In the genomic region with DNA sequence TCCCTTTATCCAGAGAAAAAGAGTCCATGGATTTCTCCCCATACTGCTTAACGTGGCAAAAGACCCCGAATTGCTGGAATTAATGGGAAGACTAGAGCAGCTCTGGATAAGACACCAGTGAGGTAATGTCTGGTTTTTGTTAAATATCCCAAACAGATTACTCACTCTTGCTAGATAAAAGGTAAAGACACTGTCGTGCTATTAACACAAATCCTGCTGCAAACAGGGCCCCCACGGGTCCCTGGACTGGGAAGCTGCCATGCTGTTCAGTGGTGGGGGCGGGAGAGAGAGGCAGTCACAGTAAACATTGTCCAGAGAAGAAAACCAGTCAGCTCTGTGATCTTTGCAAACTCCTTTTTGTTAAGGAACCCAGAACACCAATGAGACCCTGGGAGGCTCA, we compare ENCODE assay signal across 1 cellular context.
TF ChIP-seq lines count a peak whose summit lies in the region.

No MANE protein-coding gene starts in this region.

TF ChIP-seq in HepG2, 621 proteins besides CTCF, POLR2A, EP300 and RAD21 (continued from another document and continues in another):
- TF ChIP-seq, protein P1, sequence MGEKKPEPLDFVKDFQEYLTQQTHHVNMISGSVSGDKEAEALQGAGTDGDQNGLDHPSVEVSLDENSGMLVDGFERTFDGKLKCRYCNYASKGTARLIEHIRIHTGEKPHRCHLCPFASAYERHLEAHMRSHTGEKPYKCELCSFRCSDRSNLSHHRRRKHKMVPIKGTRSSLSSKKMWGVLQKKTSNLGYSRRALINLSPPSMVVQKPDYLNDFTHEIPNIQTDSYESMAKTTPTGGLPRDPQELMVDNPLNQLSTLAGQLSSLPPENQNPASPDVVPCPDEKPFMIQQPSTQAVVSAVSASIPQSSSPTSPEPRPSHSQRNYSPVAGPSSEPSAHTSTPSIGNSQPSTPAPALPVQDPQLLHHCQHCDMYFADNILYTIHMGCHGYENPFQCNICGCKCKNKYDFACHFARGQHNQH (CRISPR knock-in tag; IDR thresholded peaks at IDR 0.05), result no peak
- no peak for TF ChIP-seq ZNF703 (CRISPR knock-in tag; IDR thresholded peaks at IDR 0.05; ENCODE audit: borderline replicate concordance)
- TF ChIP-seq ZNF431 (CRISPR knock-in tag; IDR thresholded peaks at IDR 0.05; ENCODE audit: borderline replicate concordance, low read depth), result no peak
- TF ChIP-seq SYNCRIP (IDR thresholded peaks at IDR 0.05; ENCODE audit: insufficient read depth, low read depth, low read length), result no peak
- no peak for TF ChIP-seq HNRNPH1 (optimal IDR thresholded peaks at IDR 0.05; ENCODE audit: low read depth, low read length)
- no peak for TF ChIP-seq ZBED4 (CRISPR knock-in tag; IDR thresholded peaks at IDR 0.05; ENCODE audit: borderline replicate concordance)
- TF ChIP-seq SIX1 (CRISPR knock-in tag; IDR thresholded peaks at IDR 0.05; ENCODE audit: borderline replicate concordance), result no peak
- no peak for TF ChIP-seq PPARG (CRISPR knock-in tag; conservative IDR thresholded peaks at IDR 0.05)
- no peak for TF ChIP-seq ZBTB44 (CRISPR knock-in tag; IDR thresholded peaks at IDR 0.05)
- no peak for TF ChIP-seq NFKB2 (CRISPR knock-in tag; IDR thresholded peaks at IDR 0.05; ENCODE audit: borderline replicate concordance)
- TF ChIP-seq, protein P2, sequence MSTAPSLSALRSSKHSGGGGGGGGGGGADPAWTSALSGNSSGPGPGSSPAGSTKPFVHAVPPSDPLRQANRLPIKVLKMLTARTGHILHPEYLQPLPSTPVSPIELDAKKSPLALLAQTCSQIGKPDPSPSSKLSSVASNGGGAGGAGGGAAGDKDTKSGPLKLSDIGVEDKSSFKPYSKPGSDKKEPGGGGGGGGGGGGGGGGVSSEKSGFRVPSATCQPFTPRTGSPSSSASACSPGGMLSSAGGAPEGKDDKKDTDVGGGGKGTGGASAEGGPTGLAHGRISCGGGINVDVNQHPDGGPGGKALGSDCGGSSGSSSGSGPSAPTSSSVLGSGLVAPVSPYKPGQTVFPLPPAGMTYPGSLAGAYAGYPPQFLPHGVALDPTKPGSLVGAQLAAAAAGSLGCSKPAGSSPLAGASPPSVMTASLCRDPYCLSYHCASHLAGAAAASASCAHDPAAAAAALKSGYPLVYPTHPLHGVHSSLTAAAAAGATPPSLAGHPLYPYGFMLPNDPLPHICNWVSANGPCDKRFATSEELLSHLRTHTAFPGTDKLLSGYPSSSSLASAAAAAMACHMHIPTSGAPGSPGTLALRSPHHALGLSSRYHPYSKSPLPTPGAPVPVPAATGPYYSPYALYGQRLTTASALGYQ (CRISPR knock-in tag; IDR thresholded peaks at IDR 0.05), result no peak
- no peak for TF ChIP-seq TRIM24 (CRISPR knock-in tag; IDR thresholded peaks at IDR 0.05)
- TF ChIP-seq TFE3 (CRISPR knock-in tag; IDR thresholded peaks at IDR 0.05), result no peak
- no peak for TF ChIP-seq NFE2L2 (IDR thresholded peaks at IDR 0.05; ENCODE audit: low read length)
- TF ChIP-seq MZF1 (CRISPR knock-in tag; IDR thresholded peaks at IDR 0.05; ENCODE audit: borderline replicate concordance), result no peak
- TF ChIP-seq ZNF18 (CRISPR knock-in tag; IDR thresholded peaks at IDR 0.05; ENCODE audit: insufficient replicate concordance), result no peak
- TF ChIP-seq ZBTB4 (CRISPR knock-in tag; IDR thresholded peaks at IDR 0.05; ENCODE audit: borderline replicate concordance), result no peak
- TF ChIP-seq ZNF780A (CRISPR knock-in tag; IDR thresholded peaks at IDR 0.05), result no peak
- TF ChIP-seq ATF4 (CRISPR knock-in tag; IDR thresholded peaks at IDR 0.05), result no peak
- TF ChIP-seq DRAP1 (CRISPR knock-in tag; IDR thresholded peaks at IDR 0.05), result no peak
- peak; percentile 29; the same call in 1 of the 2 replicates for TF ChIP-seq TCF7 (IDR thresholded peaks at IDR 0.05; ENCODE audit: low read depth)
- TF ChIP-seq HNF1A (IDR thresholded peaks at IDR 0.05; ENCODE audit: low read depth), result no peak
- TF ChIP-seq HNF1A (CRISPR knock-in tag; IDR thresholded peaks at IDR 0.05; ENCODE audit: borderline replicate concordance), result no peak
- TF ChIP-seq GPBP1L1 (CRISPR knock-in tag; IDR thresholded peaks at IDR 0.05), result no peak
- no peak for TF ChIP-seq THAP11 (CRISPR knock-in tag; IDR thresholded peaks at IDR 0.05)
- no peak for TF ChIP-seq ONECUT2 (CRISPR knock-in tag; IDR thresholded peaks at IDR 0.05)
- TF ChIP-seq, protein P3, sequence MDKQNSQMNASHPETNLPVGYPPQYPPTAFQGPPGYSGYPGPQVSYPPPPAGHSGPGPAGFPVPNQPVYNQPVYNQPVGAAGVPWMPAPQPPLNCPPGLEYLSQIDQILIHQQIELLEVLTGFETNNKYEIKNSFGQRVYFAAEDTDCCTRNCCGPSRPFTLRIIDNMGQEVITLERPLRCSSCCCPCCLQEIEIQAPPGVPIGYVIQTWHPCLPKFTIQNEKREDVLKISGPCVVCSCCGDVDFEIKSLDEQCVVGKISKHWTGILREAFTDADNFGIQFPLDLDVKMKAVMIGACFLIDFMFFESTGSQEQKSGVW (CRISPR knock-in tag; IDR thresholded peaks at IDR 0.05; ENCODE audit: borderline replicate concordance), result no peak
